In the genomic region with DNA sequence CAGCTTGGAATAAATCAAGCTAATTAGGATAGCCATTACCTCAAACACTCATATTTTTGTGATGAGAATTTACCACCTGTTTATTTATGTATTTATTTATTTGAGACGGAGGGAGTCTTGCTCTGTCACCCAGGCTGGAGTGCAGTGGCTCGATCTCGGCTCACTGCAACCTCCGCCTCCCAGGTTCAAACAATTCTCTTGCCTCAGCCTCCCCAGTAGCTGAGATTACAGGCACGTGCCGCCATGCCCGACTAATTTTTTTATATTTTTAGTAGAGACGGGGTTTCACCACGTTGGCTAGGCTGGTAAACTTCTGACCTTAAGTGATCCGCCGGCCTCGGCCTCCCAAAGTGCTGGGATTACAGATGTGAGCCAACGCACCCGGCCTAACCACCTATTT, we compare ENCODE assay signal across 8 cellular contexts. TPM values are rescaled to one million over a fixed set of nuclear protein-coding genes. Genes with fewer than 3 reads are reported as not detected.
DNase-seq lines count a peak whose midpoint lies in the region; ATAC-seq and TF ChIP-seq lines count a peak whose summit lies in the region.
"Not testable (repeated sequence)": the region's sequence is repeated elsewhere in the genome, so short reads cannot be mapped to it uniquely, and the experiment has no call there.

No MANE protein-coding gene starts in this region.

- H3K9ac ChIP-seq in smooth muscle cell (ENCODE audit: low read depth): peak overlapping the region; percentile 86

- peak overlapping the region; percentile 82 for H3K27ac Mint-ChIP-seq in activated naive CD4-positive, alpha-beta T cell treated with anti-CD3 and anti-CD28 coated beads, Interleukin-2, amount 10 ng/mL, durations not matched to agents 7 days and 5 days
- H3K27ac Mint-ChIP-seq in naive thymus-derived CD4-positive, alpha-beta T cell: peak overlapping the region; percentile 67 to 95 (median 89)

- H3K9me3 Mint-ChIP-seq in activated naive CD4-positive, alpha-beta T cell treated with anti-CD3 and anti-CD28 coated beads, Interleukin-2, amount 10 ng/mL, durations not matched to agents 7 days and 5 days; naive thymus-derived CD4-positive, alpha-beta T cell: not testable (repeated sequence)

- ATAC-seq in naive thymus-derived CD4-positive, alpha-beta T cell: not testable (repeated sequence)

- not testable (repeated sequence) for H3K79me2 ChIP-seq in smooth muscle cell (ENCODE audit: low read depth)

- H3K36me3 ChIP-seq in BE2C; SJCRH30; smooth muscle cell (ENCODE audit: low read depth): not testable (repeated sequence)
- peaks cover 0 to 25% (median 9%) of the 10 kb centered on the region in 3 experiments for H3K36me3 ChIP-seq in naive thymus-derived CD4-positive, alpha-beta T cell (ENCODE audit: control insufficient read depth in 2 of 3, insufficient read depth in 3 of 3, low read length in 3 of 3)

- H3K4me2 ChIP-seq in smooth muscle cell: peak overlapping the region; percentile 96

- not testable (repeated sequence) for H4K20me1 ChIP-seq in smooth muscle cell (ENCODE audit: low read depth)

- not testable (repeated sequence) for H3K27me3 ChIP-seq in BE2C; SJCRH30; naive thymus-derived CD4-positive, alpha-beta T cell (ENCODE audit: control insufficient read depth in 2 of 2, insufficient read depth in 2 of 2, low read length in 2 of 2); smooth muscle cell (ENCODE audit: low read depth)

- not testable (repeated sequence) for H3K27ac ChIP-seq in SJCRH30; smooth muscle cell (ENCODE audit: low read depth)
- H3K27ac ChIP-seq in naive thymus-derived CD4-positive, alpha-beta T cell (ENCODE audit: low read depth, low read length): peak overlapping the region; percentile 90

- peaks cover 34% of the 10 kb centered on the region for H3K27me3 Mint-ChIP-seq in activated naive CD4-positive, alpha-beta T cell treated with anti-CD3 and anti-CD28 coated beads, Interleukin-2, amount 10 ng/mL, durations not matched to agents 7 days and 5 days
- peaks cover 0 to 16% (median 0%) of the 10 kb centered on the region in 5 donors for H3K27me3 Mint-ChIP-seq in naive thymus-derived CD4-positive, alpha-beta T cell

- peaks cover 17% of the 10 kb centered on the region for H3F3A ChIP-seq in smooth muscle cell (ENCODE audit: low read depth)

- intact Hi-C loops in naive thymus-derived CD4-positive, alpha-beta T cell (cut with micrococcal nuclease): loop anchor here (2.0 to 5.0 kb wide), 3 partner anchors 48 to 197 kb away; a partner anchor contains a TSS

- H3K4me1 Mint-ChIP-seq in activated naive CD4-positive, alpha-beta T cell treated with anti-CD3 and anti-CD28 coated beads, Interleukin-2, amount 10 ng/mL, durations not matched to agents 7 days and 5 days: peaks cover 35% of the 10 kb centered on the region
- peaks cover 13 to 46% (median 33%) of the 10 kb centered on the region in 7 donors for H3K4me1 Mint-ChIP-seq in naive thymus-derived CD4-positive, alpha-beta T cell

- not testable (repeated sequence) for DNase-seq in BE2C; HFF-Myc (ENCODE audit: extremely low read depth, low read depth); SJCRH30; activated naive CD4-positive, alpha-beta T cell treated with anti-CD3 and anti-CD28 coated beads, Interleukin-2, amount 10 ng/mL, durations not matched to agents 7 days and 5 days; naive thymus-derived CD4-positive, alpha-beta T cell; smooth muscle cell (lab: John Stamatoyannopoulos, UW; ENCODE audit: unreplicated experiment)
- DNase-seq in ecto neural progenitor cell (ENCODE audit: low spot score): peak; percentile 37

- TF ChIP-seq CTCF in BE2C (IDR thresholded peaks at IDR 0.05; ENCODE audit: low read depth, low read length); HFF-Myc (IDR thresholded peaks at IDR 0.05; ENCODE audit: low read depth, low read length, missing control alignments); smooth muscle cell (IDR thresholded peaks at IDR 0.05; ENCODE audit: borderline replicate concordance, insufficient read depth, poor library complexity, severe bottlenecking): not testable (repeated sequence)

- peak overlapping the region; percentile 91 for H3K4me3 Mint-ChIP-seq in activated naive CD4-positive, alpha-beta T cell treated with anti-CD3 and anti-CD28 coated beads, Interleukin-2, amount 10 ng/mL, durations not matched to agents 7 days and 5 days
- H3K4me3 Mint-ChIP-seq in naive thymus-derived CD4-positive, alpha-beta T cell: peak overlapping the region; percentile 79 to 92 (median 88)

- H3K9me3 ChIP-seq in BE2C; SJCRH30 (replicated peaks); naive thymus-derived CD4-positive, alpha-beta T cell (ENCODE audit: control insufficient read depth in 2 of 3, low read length in 3 of 3); smooth muscle cell (replicated peaks; ENCODE audit: low read depth): not testable (repeated sequence)

- not testable (repeated sequence) for H3K4me1 ChIP-seq in BE2C, SJCRH30
- H3K4me1 ChIP-seq in naive thymus-derived CD4-positive, alpha-beta T cell (ENCODE audit: control insufficient read depth in 2 of 2, insufficient read depth in 2 of 2, low read length in 2 of 2): peaks cover 19 to 21% of the 10 kb centered on the region in 2 donors
- peaks cover 13% of the 10 kb centered on the region for H3K4me1 ChIP-seq in smooth muscle cell (ENCODE audit: low read depth)

- CTCF ChIA-PET in activated naive CD4-positive, alpha-beta T cell treated with anti-CD3 and anti-CD28 coated beads, Interleukin-2, amount 10 ng/mL, durations not matched to agents 7 days and 5 days (lab: Charles Lee): interaction anchor here (1.0 to 1.1 kb wide), 2 partner anchors 93 to 133 kb away, joined by 3 read pairs; a partner anchor contains a TSS
- CTCF ChIA-PET in naive thymus-derived CD4-positive, alpha-beta T cell (lab: Charles Lee): not testable (repeated sequence)

- H3K4me3 ChIP-seq in BE2C (ENCODE audit: low read depth, low read length): peak overlapping the region; percentile 84
- H3K4me3 ChIP-seq in HFF-Myc (replicated peaks; ENCODE audit: low read depth, low read length): peak overlapping the region; percentile 48
- peak overlapping the region; percentile 72 for H3K4me3 ChIP-seq in SJCRH30
- H3K4me3 ChIP-seq in iPS-11a (ENCODE audit: low read depth, low read length): peak overlapping the region; percentile 78
- H3K4me3 ChIP-seq in naive thymus-derived CD4-positive, alpha-beta T cell (ENCODE audit: low read length): peak overlapping the region; percentile 78
- H3K4me3 ChIP-seq in smooth muscle cell: peak overlapping the region; percentile 90

- H3K36me3 Mint-ChIP-seq in activated naive CD4-positive, alpha-beta T cell treated with anti-CD3 and anti-CD28 coated beads, Interleukin-2, amount 10 ng/mL, durations not matched to agents 7 days and 5 days: peaks cover 21% of the 10 kb centered on the region
- H3K36me3 Mint-ChIP-seq in naive thymus-derived CD4-positive, alpha-beta T cell: peaks cover 0 to 12% (median 5%) of the 10 kb centered on the region in 5 donors

- not testable (repeated sequence) for H2AFZ ChIP-seq in smooth muscle cell (ENCODE audit: low read depth)

- POLR2A ChIA-PET in naive thymus-derived CD4-positive, alpha-beta T cell (lab: Charles Lee): interaction anchor here (1.4 to 3.1 kb wide), 8 partner anchors 9 to 133 kb away, joined by 3 to 18 read pairs (median 6); a partner anchor contains a TSS

- WGBS in smooth muscle cell (ENCODE audit: low lambda C conversion rate): 77% methylated on average over 14 of the region's 14 CpGs

RNA-seq across cellular contexts. Expression of a gene that starts 0.9 kb away (rescaled TPM):
- 10.0 TPM for polyA plus RNA-seq in BE2C (2012; ENCODE audit: insufficient read depth, insufficient read length, low read depth)
- 2.6 and 3.1 TPM in 2 replicates for total RNA-seq in SJCRH30 (2014; rRNA removed; shearing (Covaris generic))
- total RNA-seq in naive thymus-derived CD4-positive, alpha-beta T cell: 10 to 100 TPM; 14.5 to 24.5 (median 19.2) TPM
- polyA plus RNA-seq in naive thymus-derived CD4-positive, alpha-beta T cell: 10 to 100 TPM in 1 of 2 donors, 1 to 10 TPM in 1; 7.8 to 11.8 TPM
- total RNA-seq in smooth muscle cell: 11.1 and 15.7 TPM in 2 replicates
- 13.9 and 14.4 TPM in 2 replicates for polyA plus RNA-seq in smooth muscle cell

RNA-seq across cellular contexts. Expression of a gene that starts 1.8 kb away (rescaled TPM):
- not detected for polyA plus RNA-seq in BE2C (2012; ENCODE audit: insufficient read depth, insufficient read length, low read depth)
- total RNA-seq in SJCRH30 (2014; rRNA removed; shearing (Covaris generic)): not detected in 2 replicates
- total RNA-seq in naive thymus-derived CD4-positive, alpha-beta T cell: under 1 TPM in 1 of 5 experiments, not detected in 4; 0.32 TPM
- not detected for polyA plus RNA-seq in naive thymus-derived CD4-positive, alpha-beta T cell
- 0.49 TPM in 1 of 2 replicates, not detected in the other for total RNA-seq in smooth muscle cell
- polyA plus RNA-seq in smooth muscle cell: 1.3 and 1.4 TPM in 2 replicates

RNA-seq across cellular contexts. Expression of a gene that starts 23.5 kb away (rescaled TPM):
- 7.5 TPM for polyA plus RNA-seq in BE2C (2012; ENCODE audit: insufficient read depth, insufficient read length, low read depth)
- 4.5 and 5.2 TPM in 2 replicates for total RNA-seq in SJCRH30 (2014; rRNA removed; shearing (Covaris generic))
- total RNA-seq in naive thymus-derived CD4-positive, alpha-beta T cell: 10 to 100 TPM in 4 of 5 experiments, 1 to 10 TPM in 1; 2.3 to 49.7 (median 21.1) TPM
- 10 to 100 TPM; 27.3 to 28.8 TPM for polyA plus RNA-seq in naive thymus-derived CD4-positive, alpha-beta T cell
- 0.27 and 0.45 TPM in 2 replicates for total RNA-seq in smooth muscle cell
- 0.62 TPM in 1 of 2 replicates, not detected in the other for polyA plus RNA-seq in smooth muscle cell

RNA-seq across cellular contexts. Expression of a gene that starts 34.5 kb away (rescaled TPM):
- polyA plus RNA-seq in BE2C (2012; ENCODE audit: insufficient read depth, insufficient read length, low read depth): 14.7 TPM
- 11.0 and 13.6 TPM in 2 replicates for total RNA-seq in SJCRH30 (2014; rRNA removed; shearing (Covaris generic))
- 10 to 100 TPM; 16.9 to 38.2 (median 23.6) TPM for total RNA-seq in naive thymus-derived CD4-positive, alpha-beta T cell
- polyA plus RNA-seq in naive thymus-derived CD4-positive, alpha-beta T cell: 10 to 100 TPM in 1 of 2 donors, 1 to 10 TPM in 1; 9.6 to 13.9 TPM
- 25.9 and 30.1 TPM in 2 replicates for total RNA-seq in smooth muscle cell
- polyA plus RNA-seq in smooth muscle cell: 13.0 and 15.6 TPM in 2 replicates

RNA-seq across cellular contexts. Expression of a gene that starts 47.9 kb away (rescaled TPM):
- polyA plus RNA-seq in BE2C (2012; ENCODE audit: insufficient read depth, insufficient read length, low read depth): 0.52 TPM
- total RNA-seq in SJCRH30 (2014; rRNA removed; shearing (Covaris generic)): 0.23 and 0.43 TPM in 2 replicates
- 1 to 10 TPM in 2 of 5 experiments, under 1 TPM in 2, not detected in 1; 0.11 to 1.2 (median 0.60) TPM for total RNA-seq in naive thymus-derived CD4-positive, alpha-beta T cell
- not detected for polyA plus RNA-seq in naive thymus-derived CD4-positive, alpha-beta T cell
- total RNA-seq in smooth muscle cell: 2.5 TPM in 1 of 2 replicates, not detected in the other
- 0.56 and 0.91 TPM in 2 replicates for polyA plus RNA-seq in smooth muscle cell
